Comparison of ENCODE assay signal across 1 cellular context in the genomic region with DNA sequence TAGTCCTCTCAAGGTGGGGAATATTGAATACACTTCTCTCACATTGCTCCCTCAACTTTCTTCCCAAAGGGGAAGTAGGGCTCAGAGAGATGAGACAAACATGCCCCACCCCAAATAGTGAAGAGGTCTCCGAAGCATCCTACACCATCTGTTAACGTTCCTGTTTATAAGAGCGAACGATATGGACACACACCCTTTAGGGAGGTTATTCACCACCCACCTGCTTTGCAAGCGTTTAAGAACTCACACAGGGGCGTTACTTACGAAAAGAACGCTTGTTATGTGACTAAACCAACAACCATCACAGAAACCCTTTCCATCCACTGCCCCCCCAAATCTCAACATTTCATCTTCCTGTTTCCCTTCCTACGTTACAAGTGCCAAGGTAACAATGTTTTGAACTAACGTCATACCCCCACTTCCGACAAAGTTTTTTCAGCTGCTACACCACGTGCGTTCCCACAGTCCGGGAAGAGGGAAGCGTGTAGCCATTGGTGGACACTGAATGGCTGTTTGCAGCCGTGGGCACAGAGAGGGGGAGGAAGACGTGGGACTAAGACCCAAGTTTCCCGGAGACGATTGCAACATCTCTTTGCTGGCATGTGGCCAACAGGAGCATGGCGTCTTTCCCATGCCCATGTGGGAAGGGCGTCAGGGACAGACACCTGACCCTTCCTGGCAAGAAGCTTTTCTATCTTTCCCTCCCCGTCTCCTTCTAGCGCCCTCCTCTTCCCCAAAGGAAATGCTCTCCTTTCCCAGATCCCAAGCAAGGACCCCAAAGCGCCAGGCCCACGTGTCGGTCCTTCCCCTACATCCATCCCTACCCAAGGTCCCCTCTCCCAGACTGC.
TF ChIP-seq lines count a peak whose summit lies in the region.

No MANE protein-coding gene starts in this region.

TF ChIP-seq in HepG2, 621 proteins besides CTCF, POLR2A, EP300 and RAD21 (continued from another document and continues in another):
- TF ChIP-seq, protein P1, sequence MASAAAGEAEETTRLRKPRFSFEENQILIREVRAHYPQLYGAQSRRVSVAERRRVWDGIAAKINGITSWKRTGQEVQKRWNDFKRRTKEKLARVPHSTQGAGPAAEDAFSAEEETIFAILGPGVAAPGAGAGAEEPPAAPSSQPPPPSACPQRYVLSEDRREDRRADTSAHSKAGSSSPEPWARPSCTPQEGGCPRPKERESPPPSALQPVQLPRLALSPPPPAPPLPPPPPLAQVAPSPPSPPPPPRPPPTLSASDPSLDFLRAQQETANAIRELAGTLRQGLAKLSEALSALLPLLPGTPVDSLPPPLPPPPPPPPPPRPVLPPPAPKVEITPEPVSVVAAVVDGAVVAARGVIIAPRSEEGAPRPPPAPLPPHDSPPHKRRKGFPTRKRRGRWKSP (CRISPR knock-in tag; IDR thresholded peaks at IDR 0.05), result peak; percentile 76; the same call in 1 of the 2 replicates
- 0 out of 2 replicates have a peak, but pooled peaks have one; percentile 48 for TF ChIP-seq ZIK1 (CRISPR knock-in tag; IDR thresholded peaks at IDR 0.05; ENCODE audit: borderline replicate concordance, low read depth)
- TF ChIP-seq, protein P2, sequence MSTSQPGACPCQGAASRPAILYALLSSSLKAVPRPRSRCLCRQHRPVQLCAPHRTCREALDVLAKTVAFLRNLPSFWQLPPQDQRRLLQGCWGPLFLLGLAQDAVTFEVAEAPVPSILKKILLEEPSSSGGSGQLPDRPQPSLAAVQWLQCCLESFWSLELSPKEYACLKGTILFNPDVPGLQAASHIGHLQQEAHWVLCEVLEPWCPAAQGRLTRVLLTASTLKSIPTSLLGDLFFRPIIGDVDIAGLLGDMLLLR (CRISPR knock-in tag; IDR thresholded peaks at IDR 0.05), result peak; percentile 66
- TF ChIP-seq KAT8 (CRISPR knock-in tag; IDR thresholded peaks at IDR 0.05), result peak; percentile 60
- peak; percentile 54 for TF ChIP-seq NFYC (CRISPR knock-in tag; IDR thresholded peaks at IDR 0.05)
- peak; percentile 47; the same call in 1 of the 2 replicates for TF ChIP-seq NR2C2 (CRISPR knock-in tag; IDR thresholded peaks at IDR 0.05; ENCODE audit: borderline replicate concordance)
- peak; percentile 20; the same call in 1 of the 2 replicates for TF ChIP-seq ZNF451 (CRISPR knock-in tag; IDR thresholded peaks at IDR 0.05)
- no peak for TF ChIP-seq RCOR2 (CRISPR knock-in tag; IDR thresholded peaks at IDR 0.05)
- TF ChIP-seq KAT2B (IDR thresholded peaks at IDR 0.05; ENCODE audit: borderline replicate concordance, low read depth, low read length), result no peak
- TF ChIP-seq, protein P3, sequence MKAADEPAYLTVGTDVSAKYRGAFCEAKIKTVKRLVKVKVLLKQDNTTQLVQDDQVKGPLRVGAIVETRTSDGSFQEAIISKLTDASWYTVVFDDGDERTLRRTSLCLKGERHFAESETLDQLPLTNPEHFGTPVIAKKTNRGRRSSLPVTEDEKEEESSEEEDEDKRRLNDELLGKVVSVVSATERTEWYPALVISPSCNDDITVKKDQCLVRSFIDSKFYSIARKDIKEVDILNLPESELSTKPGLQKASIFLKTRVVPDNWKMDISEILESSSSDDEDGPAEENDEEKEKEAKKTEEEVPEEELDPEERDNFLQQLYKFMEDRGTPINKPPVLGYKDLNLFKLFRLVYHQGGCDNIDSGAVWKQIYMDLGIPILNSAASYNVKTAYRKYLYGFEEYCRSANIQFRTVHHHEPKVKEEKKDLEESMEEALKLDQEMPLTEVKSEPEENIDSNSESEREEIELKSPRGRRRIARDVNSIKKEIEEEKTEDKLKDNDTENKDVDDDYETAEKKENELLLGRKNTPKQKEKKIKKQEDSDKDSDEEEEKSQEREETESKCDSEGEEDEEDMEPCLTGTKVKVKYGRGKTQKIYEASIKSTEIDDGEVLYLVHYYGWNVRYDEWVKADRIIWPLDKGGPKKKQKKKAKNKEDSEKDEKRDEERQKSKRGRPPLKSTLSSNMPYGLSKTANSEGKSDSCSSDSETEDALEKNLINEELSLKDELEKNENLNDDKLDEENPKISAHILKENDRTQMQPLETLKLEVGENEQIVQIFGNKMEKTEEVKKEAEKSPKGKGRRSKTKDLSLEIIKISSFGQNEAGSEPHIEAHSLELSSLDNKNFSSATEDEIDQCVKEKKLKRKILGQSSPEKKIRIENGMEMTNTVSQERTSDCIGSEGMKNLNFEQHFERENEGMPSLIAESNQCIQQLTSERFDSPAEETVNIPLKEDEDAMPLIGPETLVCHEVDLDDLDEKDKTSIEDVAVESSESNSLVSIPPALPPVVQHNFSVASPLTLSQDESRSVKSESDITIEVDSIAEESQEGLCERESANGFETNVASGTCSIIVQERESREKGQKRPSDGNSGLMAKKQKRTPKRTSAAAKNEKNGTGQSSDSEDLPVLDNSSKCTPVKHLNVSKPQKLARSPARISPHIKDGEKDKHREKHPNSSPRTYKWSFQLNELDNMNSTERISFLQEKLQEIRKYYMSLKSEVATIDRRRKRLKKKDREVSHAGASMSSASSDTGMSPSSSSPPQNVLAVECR (CRISPR knock-in tag; IDR thresholded peaks at IDR 0.05; ENCODE audit: borderline replicate concordance), result peak; percentile 90
- no peak for TF ChIP-seq ZBTB42 (CRISPR knock-in tag; IDR thresholded peaks at IDR 0.05)
- TF ChIP-seq, protein P4, sequence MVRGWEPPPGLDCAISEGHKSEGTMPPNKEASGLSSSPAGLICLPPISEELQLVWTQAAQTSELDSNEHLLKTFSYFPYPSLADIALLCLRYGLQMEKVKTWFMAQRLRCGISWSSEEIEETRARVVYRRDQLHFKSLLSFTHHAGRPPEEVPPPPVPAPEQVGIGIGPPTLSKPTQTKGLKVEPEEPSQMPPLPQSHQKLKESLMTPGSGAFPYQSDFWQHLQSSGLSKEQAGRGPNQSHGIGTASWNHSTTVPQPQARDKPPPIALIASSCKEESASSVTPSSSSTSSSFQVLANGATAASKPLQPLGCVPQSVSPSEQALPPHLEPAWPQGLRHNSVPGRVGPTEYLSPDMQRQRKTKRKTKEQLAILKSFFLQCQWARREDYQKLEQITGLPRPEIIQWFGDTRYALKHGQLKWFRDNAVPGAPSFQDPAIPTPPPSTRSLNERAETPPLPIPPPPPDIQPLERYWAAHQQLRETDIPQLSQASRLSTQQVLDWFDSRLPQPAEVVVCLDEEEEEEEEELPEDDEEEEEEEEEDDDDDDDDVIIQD (CRISPR knock-in tag; IDR thresholded peaks at IDR 0.05; ENCODE audit: low read depth), result peak; percentile 50; the same call in 1 of the 2 replicates
- TF ChIP-seq KMT2B (CRISPR knock-in tag; IDR thresholded peaks at IDR 0.05), result peak; percentile 69
- TF ChIP-seq ZBTB21 (CRISPR knock-in tag; IDR thresholded peaks at IDR 0.05), result peak; percentile 97
- no peak for TF ChIP-seq IKZF4 (CRISPR knock-in tag; IDR thresholded peaks at IDR 0.05; ENCODE audit: borderline replicate concordance, low read depth, not compliant biosample characterization)
- no peak for TF ChIP-seq SSRP1 (CRISPR knock-in tag; IDR thresholded peaks at IDR 0.05)
- TF ChIP-seq ZNF10 (CRISPR knock-in tag; IDR thresholded peaks at IDR 0.05; ENCODE audit: borderline replicate concordance, low read depth), result no peak
- peak; percentile 93 for TF ChIP-seq TGIF2 (CRISPR knock-in tag; IDR thresholded peaks at IDR 0.05)
- 0 out of 2 replicates have a peak, but pooled peaks have one; percentile 65 for TF ChIP-seq ZNF333 (CRISPR knock-in tag; IDR thresholded peaks at IDR 0.05; ENCODE audit: borderline replicate concordance)
- 0 out of 2 replicates have a peak, but pooled peaks have one; percentile 52 for TF ChIP-seq ZNF251 (CRISPR knock-in tag; IDR thresholded peaks at IDR 0.05)
- TF ChIP-seq KDM5B (CRISPR knock-in tag; IDR thresholded peaks at IDR 0.05; ENCODE audit: borderline replicate concordance), result no peak
- 0 out of 2 replicates have a peak, but pooled peaks have one; percentile 25 for TF ChIP-seq NFKB2 (CRISPR knock-in tag; IDR thresholded peaks at IDR 0.05; ENCODE audit: borderline replicate concordance)
- no peak for TF ChIP-seq ATF7-NPFF (CRISPR knock-in tag; IDR thresholded peaks at IDR 0.05; ENCODE audit: low read depth)
- peak; percentile 67; the same call in 1 of the 2 replicates for TF ChIP-seq DPF2 (CRISPR knock-in tag; IDR thresholded peaks at IDR 0.05; ENCODE audit: borderline replicate concordance, low read depth)
- TF ChIP-seq, protein P5, sequence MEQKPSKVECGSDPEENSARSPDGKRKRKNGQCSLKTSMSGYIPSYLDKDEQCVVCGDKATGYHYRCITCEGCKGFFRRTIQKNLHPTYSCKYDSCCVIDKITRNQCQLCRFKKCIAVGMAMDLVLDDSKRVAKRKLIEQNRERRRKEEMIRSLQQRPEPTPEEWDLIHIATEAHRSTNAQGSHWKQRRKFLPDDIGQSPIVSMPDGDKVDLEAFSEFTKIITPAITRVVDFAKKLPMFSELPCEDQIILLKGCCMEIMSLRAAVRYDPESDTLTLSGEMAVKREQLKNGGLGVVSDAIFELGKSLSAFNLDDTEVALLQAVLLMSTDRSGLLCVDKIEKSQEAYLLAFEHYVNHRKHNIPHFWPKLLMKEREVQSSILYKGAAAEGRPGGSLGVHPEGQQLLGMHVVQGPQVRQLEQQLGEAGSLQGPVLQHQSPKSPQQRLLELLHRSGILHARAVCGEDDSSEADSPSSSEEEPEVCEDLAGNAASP (CRISPR knock-in tag; IDR thresholded peaks at IDR 0.05; ENCODE audit: borderline replicate concordance), result no peak; the same call in 1 of the 2 replicates
- TF ChIP-seq RNF2 (conservative IDR thresholded peaks at IDR 0.05; ENCODE audit: low read depth), result peak; percentile 56; the same call in 1 of the 2 replicates
- TF ChIP-seq, protein P6, sequence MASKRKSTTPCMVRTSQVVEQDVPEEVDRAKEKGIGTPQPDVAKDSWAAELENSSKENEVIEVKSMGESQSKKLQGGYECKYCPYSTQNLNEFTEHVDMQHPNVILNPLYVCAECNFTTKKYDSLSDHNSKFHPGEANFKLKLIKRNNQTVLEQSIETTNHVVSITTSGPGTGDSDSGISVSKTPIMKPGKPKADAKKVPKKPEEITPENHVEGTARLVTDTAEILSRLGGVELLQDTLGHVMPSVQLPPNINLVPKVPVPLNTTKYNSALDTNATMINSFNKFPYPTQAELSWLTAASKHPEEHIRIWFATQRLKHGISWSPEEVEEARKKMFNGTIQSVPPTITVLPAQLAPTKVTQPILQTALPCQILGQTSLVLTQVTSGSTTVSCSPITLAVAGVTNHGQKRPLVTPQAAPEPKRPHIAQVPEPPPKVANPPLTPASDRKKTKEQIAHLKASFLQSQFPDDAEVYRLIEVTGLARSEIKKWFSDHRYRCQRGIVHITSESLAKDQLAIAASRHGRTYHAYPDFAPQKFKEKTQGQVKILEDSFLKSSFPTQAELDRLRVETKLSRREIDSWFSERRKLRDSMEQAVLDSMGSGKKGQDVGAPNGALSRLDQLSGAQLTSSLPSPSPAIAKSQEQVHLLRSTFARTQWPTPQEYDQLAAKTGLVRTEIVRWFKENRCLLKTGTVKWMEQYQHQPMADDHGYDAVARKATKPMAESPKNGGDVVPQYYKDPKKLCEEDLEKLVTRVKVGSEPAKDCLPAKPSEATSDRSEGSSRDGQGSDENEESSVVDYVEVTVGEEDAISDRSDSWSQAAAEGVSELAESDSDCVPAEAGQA (IDR thresholded peaks at IDR 0.05; ENCODE audit: low read depth), result peak; percentile 85
- TF ChIP-seq, protein P6 (CRISPR knock-in tag; IDR thresholded peaks at IDR 0.05; ENCODE audit: borderline replicate concordance), result no peak
- TF ChIP-seq ZFP37 (CRISPR knock-in tag; IDR thresholded peaks at IDR 0.05; ENCODE audit: borderline replicate concordance), result peak; percentile 52; the same call in 1 of the 2 replicates
- peak in 1 of 2 experiments; percentile 68; a peak in 2 of 4 replicates for TF ChIP-seq KLF16 (CRISPR knock-in tag; IDR thresholded peaks at IDR 0.05)
- peak; percentile 45 for TF ChIP-seq HNF1B (CRISPR knock-in tag; IDR thresholded peaks at IDR 0.05)
- TF ChIP-seq ZNF274 (CRISPR knock-in tag; IDR thresholded peaks at IDR 0.05), result 0 out of 2 replicates have a peak, but pooled peaks have one; percentile 23
- no peak for TF ChIP-seq PRPF4 (IDR thresholded peaks at IDR 0.05; ENCODE audit: low read depth, low read length, poor library complexity, severe bottlenecking)
- no peak for TF ChIP-seq ZNF576 (CRISPR knock-in tag; IDR thresholded peaks at IDR 0.05)
- no peak for TF ChIP-seq THAP8 (CRISPR knock-in tag; IDR thresholded peaks at IDR 0.05; ENCODE audit: borderline replicate concordance)
- TF ChIP-seq ELF1 (CRISPR knock-in tag; IDR thresholded peaks at IDR 0.05), result peak; percentile 76
- peak; percentile 48; the same call in 1 of the 2 replicates for TF ChIP-seq ZMYM2 (CRISPR knock-in tag; IDR thresholded peaks at IDR 0.05)
- TF ChIP-seq TBL1XR1 (IDR thresholded peaks at IDR 0.05; ENCODE audit: borderline replicate concordance, low read length, partially characterized antibody), result no peak
